In genomic region chr4:189198624-189199023, GRCh38 we compare ENCODE assay signal across 35 cellular contexts.
"Had no signal": no experiment of that assay in that cellular context is flagged by ENCODE, and none has a peak within 500 bp of the region (broad histone marks: within the 10 kb centered on the region; RNA-seq: fewer than 3 reads in every experiment).

No MANE protein-coding gene starts in this region.

- DNase-seq: MG63, MM.1S, MV-4-11, NCI-H1048, NCI-H1092, NCI-H1092 treated with DMSO at 0.1 percent for 48 hours, NCI-H1105, NCI-H1105 treated with DMSO at 0.1 percent for 48 hours, NCI-H1417, NCI-H1417 treated with DMSO at 0.1 percent for 48 hours, NCI-H1436, NCI-H1436 treated with DMSO at 0.1 percent for 48 hours, NCI-H146, NCI-H1694, NCI-H1694 treated with DMSO at 0.1 percent for 48 hours, NCI-H187, NCI-H187 treated with DMSO at 0.1 percent for 48 hours, NCI-H1930, NCI-H2029, NCI-H2029 treated with DMSO at 0.1 percent for 48 hours, NCI-H2081, NCI-H2081 treated with DMSO at 0.1 percent for 48 hours, NCI-H2107, NCI-H2171, NCI-H2171 treated with DMSO at 0.1 percent for 48 hours, NCI-H2227 treated with DMSO at 0.1 percent for 48 hours, NCI-H226, NCI-H345, NCI-H446, NCI-H446 treated with DMSO at 0.1 percent for 48 hours, NCI-H510A, NCI-H510A treated with DMSO at 0.1 percent for 48 hours, NCI-H524, NCI-H524 treated with DMSO at 0.1 percent for 48 hours, NCI-H526 had no signal

- H3K36me3 ChIP-seq: MG63 had no signal

- H3K4me3 ChIP-seq: MG63 had no signal

- H3K9me3 ChIP-seq: MG63 had no signal

- H3K27me3 ChIP-seq: MG63 had no signal
